ENCODE assay signal across 7 cellular contexts in genomic region chr3:59857589-59858346, GRCh38.
DNase-seq lines count a peak whose midpoint lies in the region; ATAC-seq and TF ChIP-seq lines count a peak whose summit lies in the region.

No MANE protein-coding gene starts in this region.

- intact Hi-C loops in heart right ventricle (cut with DNase I): loop anchor here (1.0 to 10.0 kb wide), 16 partner anchors 155 to 1213 kb away; no protein-coding TSS in a partner anchor

- no peak overlapping the region for H3K4me3 ChIP-seq in GM12875 (ENCODE audit: low read depth, low read length)
- peak overlapping the region in 1 of 10 donors; percentile 24 for H3K4me3 ChIP-seq in heart right ventricle

- no peaks in the 10 kb centered on the region for H3K9me3 ChIP-seq in heart right ventricle

- TF ChIP-seq CTCF in GM12875 (IDR thresholded peaks at IDR 0.05; ENCODE audit: borderline replicate concordance, insufficient read depth, low read depth, low read length): peak; percentile 88
- TF ChIP-seq CTCF in heart right ventricle (IDR thresholded peaks at IDR 0.05): peak; percentile 77 to 96 (median 90)

- no peak overlapping the region for H3K27ac ChIP-seq in heart right ventricle

- no peaks in the 10 kb centered on the region for H3K27me3 ChIP-seq in heart right ventricle

- peak; percentile 98 for ATAC-seq in HG02623 (IDR thresholded peaks at IDR 0.05; ENCODE audit: unreplicated experiment)
- peak in 7 of 8 donors; percentile 89 to 97 (median 94) for ATAC-seq in heart right ventricle

- WGBS in heart right ventricle, 2 donors: 25 to 29% methylated on average over 7 of the region's 7 CpGs

- peaks cover 0 to 7% (median 0%) of the 10 kb centered on the region in 9 donors for H3K4me1 ChIP-seq in heart right ventricle

- DNase-seq in NCI-H1092 treated with DMSO at 0.1 percent for 48 hours (lab: John Stamatoyannopoulos, UW) (peak; percentile 80), T follicular helper cell (ENCODE audit: low read depth) (peak; percentile 48), heart right ventricle (peak; percentile 78 to 80), retina (peak; percentile 77)
- DNase-seq in activated naive CD8-positive, alpha-beta T cell treated with anti-CD3 and anti-CD28 coated beads, Interleukin-2, amount 50 U/mL, for 16 hours (ENCODE audit: low read depth, low spot score): peak; percentile 44

- H3K36me3 ChIP-seq in heart right ventricle: no peaks in the 10 kb centered on the region
